ENCODE assay signal across 13 cellular contexts in the genomic region with DNA sequence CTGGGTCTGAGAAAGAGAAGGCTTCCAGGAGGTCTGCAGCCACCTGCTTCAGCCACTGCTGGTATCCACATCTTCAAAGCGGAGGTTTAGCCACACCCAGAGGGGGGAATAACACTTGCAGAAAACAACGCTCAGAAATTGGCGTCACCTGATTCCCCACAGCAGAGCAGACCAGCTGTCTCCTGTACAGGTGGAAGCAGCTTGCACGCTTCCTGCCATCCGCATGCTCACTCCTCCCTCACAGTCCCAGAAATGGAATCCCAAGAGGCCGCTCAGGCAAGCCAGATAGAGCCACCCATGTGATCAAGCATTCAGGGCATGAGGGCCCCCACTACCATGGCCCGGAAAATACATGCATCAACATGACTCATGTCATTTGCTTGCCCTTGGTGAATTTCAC.
"Had no signal": no experiment of that assay in that cellular context is flagged by ENCODE, and none has a peak within 500 bp of the region (broad histone marks: within the 10 kb centered on the region; RNA-seq: fewer than 3 reads in every experiment).

No MANE protein-coding gene starts in this region.

- H3K4me3 ChIP-seq: ascending aorta, prostate gland, suprapubic skin, upper lobe of left lung had no signal

- H3K4me1 ChIP-seq: ascending aorta, foreskin keratinocyte, prostate gland, suprapubic skin, upper lobe of left lung had no signal

- H3K36me3 ChIP-seq: ascending aorta, prostate gland, suprapubic skin, upper lobe of left lung had no signal

- H3K9me3 ChIP-seq: ascending aorta, prostate gland, suprapubic skin, upper lobe of left lung had no signal

- H3K27me3 ChIP-seq: ascending aorta, upper lobe of left lung had no signal

- H3K27ac ChIP-seq: ascending aorta, foreskin keratinocyte, prostate gland, suprapubic skin, upper lobe of left lung had no signal

- DNase-seq: activated CD4-positive, alpha-beta T cell treated with anti-CD3 and anti-CD28 coated beads, Interleukin-2, amount 50 U/mL, for 4 hours; activated CD4-positive, CD25-positive, alpha-beta regulatory T cell treated with anti-CD3 and anti-CD28 coated beads, Interleukin-2, amount 50 U/mL, for 72 hours; activated naive CD4-positive, alpha-beta T cell; foreskin keratinocyte; occipital lobe; stimulated activated naive CD4-positive, alpha-beta T cell treated with Interleukin-2 at 50 U/mL for 16 hours; upper lobe of left lung had no signal

- ATAC-seq: foreskin keratinocyte; left lobe of liver; natural killer cell treated with Interleukin-12 subunit alpha and Interleukin-12 subunit beta and Interleukin-15 and Interleukin-18, amount 100 ng/mL, for 72 hours; sciatic nerve had no signal
